Comparison of ENCODE assay signal across 27 cellular contexts in the genomic region with DNA sequence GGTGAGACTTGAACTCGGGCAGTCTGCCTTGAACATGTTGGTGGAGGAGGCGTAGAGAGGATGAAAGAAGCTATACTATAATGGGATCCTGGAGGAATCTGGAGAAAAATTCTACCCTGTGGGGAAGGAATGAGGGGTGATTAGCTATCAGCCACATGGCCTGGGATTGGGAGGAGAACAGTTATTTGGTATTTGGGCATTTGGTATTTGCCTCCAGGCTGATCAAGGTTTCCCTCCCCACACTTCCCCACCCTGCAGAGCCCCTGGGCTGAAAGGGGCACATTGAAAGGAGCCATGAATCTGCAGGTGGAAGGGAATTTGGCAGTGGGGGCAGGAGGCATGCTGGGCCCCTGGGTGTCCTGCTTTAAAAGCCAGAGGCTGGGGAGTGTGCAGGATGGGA.
"Had no signal": no experiment of that assay in that cellular context is flagged by ENCODE, and none has a peak within 500 bp of the region (broad histone marks: within the 10 kb centered on the region; RNA-seq: fewer than 3 reads in every experiment).

No MANE protein-coding gene starts in this region.

- H3K36me3 ChIP-seq: colonic mucosa, left lung, ovary, sigmoid colon, tibial artery, upper lobe of left lung had no signal

- H3K4me3 Mint-ChIP-seq: dendritic cell treated with granulocyte-macrophage colony-stimulating factor and Interleukin-4, amounts not matched to agents 40 ng/mL and 50 ng/mL, for 4 days; naive thymus-derived CD4-positive, alpha-beta T cell; nephron; stimulated activated effector memory CD8-positive, alpha-beta T cell treated with anti-CD3 and anti-CD28 coated beads, Interleukin-12 subunit alpha, Interleukin-12 subunit beta, amount 100 ng/mL, for 72 hours had no signal

- H3K27ac ChIP-seq: colonic mucosa, left lung, ovary, psoas muscle, sigmoid colon, testis, tibial artery, upper lobe of left lung had no signal

- H3K4me1 Mint-ChIP-seq: stimulated activated effector memory CD8-positive, alpha-beta T cell treated with anti-CD3 and anti-CD28 coated beads, Interleukin-12 subunit alpha, Interleukin-12 subunit beta, amount 100 ng/mL, for 72 hours had no signal

- DNase-seq: colonic mucosa; effector memory CD4-positive, alpha-beta T cell; erythroblast; head of caudate nucleus; left cardiac atrium; left lung; mesenchymal stem cell; midbrain; naive thymus-derived CD4-positive, alpha-beta T cell; nucleus accumbens; ovary; posterior cingulate gyrus; psoas muscle; right cardiac atrium; sigmoid colon; stimulated activated CD4-positive, alpha-beta T cell treated with anti-CD3 and anti-CD28 coated beads, Interleukin-2, amount 100 ng/mL, for 24 hours; stimulated activated CD4-positive, alpha-beta T cell treated with anti-CD3 and anti-CD28 coated beads, Interleukin-4, amount 100 ng/mL, for 24 hours; stimulated activated naive CD4-positive, alpha-beta T cell treated with Interleukin-2 at 50 U/mL for 16 hours; substantia nigra; testis; tibial artery; upper lobe of left lung had no signal

- H3K36me3 Mint-ChIP-seq: naive thymus-derived CD4-positive, alpha-beta T cell; stimulated activated effector memory CD8-positive, alpha-beta T cell treated with anti-CD3 and anti-CD28 coated beads, Interleukin-12 subunit alpha, Interleukin-12 subunit beta, amount 100 ng/mL, for 72 hours had no signal

- H3K27ac Mint-ChIP-seq: dendritic cell treated with granulocyte-macrophage colony-stimulating factor and Interleukin-4, amounts not matched to agents 40 ng/mL and 50 ng/mL, for 4 days; naive thymus-derived CD4-positive, alpha-beta T cell; nephron; stimulated activated effector memory CD8-positive, alpha-beta T cell treated with anti-CD3 and anti-CD28 coated beads, Interleukin-12 subunit alpha, Interleukin-12 subunit beta, amount 100 ng/mL, for 72 hours had no signal

- H3K4me3 ChIP-seq: colonic mucosa, left lung, ovary, psoas muscle, sigmoid colon, testis, tibial artery, upper lobe of left lung had no signal

- H3K27me3 ChIP-seq: colonic mucosa, left lung, ovary, sigmoid colon, testis, tibial artery, upper lobe of left lung had no signal

- H3K9me3 Mint-ChIP-seq: dendritic cell treated with granulocyte-macrophage colony-stimulating factor and Interleukin-4, amounts not matched to agents 40 ng/mL and 50 ng/mL, for 4 days; nephron had no signal

- ATAC-seq: left cardiac atrium; naive thymus-derived CD4-positive, alpha-beta T cell; psoas muscle; right cardiac atrium; stimulated activated effector memory CD8-positive, alpha-beta T cell treated with anti-CD3 and anti-CD28 coated beads, Interleukin-12 subunit alpha, Interleukin-12 subunit beta, amount 100 ng/mL, for 72 hours had no signal

- H3K4me1 ChIP-seq: colonic mucosa, left lung, psoas muscle, sigmoid colon, testis, upper lobe of left lung had no signal

- H3K27me3 Mint-ChIP-seq: dendritic cell treated with granulocyte-macrophage colony-stimulating factor and Interleukin-4, amounts not matched to agents 40 ng/mL and 50 ng/mL, for 4 days had no signal

- FAIRE-seq: frontal cortex, islet of Langerhans had no signal

- H3K9me3 ChIP-seq: colonic mucosa, left lung, ovary, psoas muscle, sigmoid colon, testis, tibial artery, upper lobe of left lung had no signal
